Comparison of ENCODE assay signal across 7 cellular contexts in genomic region chr19:57500400-57500799, GRCh38. TPM values are rescaled to one million over a fixed set of nuclear protein-coding genes. Genes with fewer than 3 reads are reported as not detected.
DNase-seq lines count a peak whose midpoint lies in the region; ATAC-seq and TF ChIP-seq lines count a peak whose summit lies in the region.
"Not testable (repeated sequence)": the region's sequence is repeated elsewhere in the genome, so short reads cannot be mapped to it uniquely, and the experiment has no call there.
"Had no signal": no experiment of that assay in that cellular context is flagged by ENCODE, and none has a peak within 500 bp of the region (broad histone marks: within the 10 kb centered on the region; RNA-seq: fewer than 3 reads in every experiment).

No MANE protein-coding gene starts in this region.

- H3K36me3 ChIP-seq in Loucy (ENCODE audit: insufficient read depth, low read length): not testable (repeated sequence)
- peaks cover 2 to 21% (median 11%) of the 10 kb centered on the region in 4 donors for H3K36me3 ChIP-seq in liver (ENCODE audit: control insufficient read depth in 4 of 4, insufficient read depth in 3 of 4, low read depth in 1 of 4, low read length in 3 of 4)

- 0% methylated on average over 1 of the region's 4 CpGs for WGBS in liver

- H3F3A ChIP-seq in Loucy (ENCODE audit: low read depth): not testable (repeated sequence)

- not testable (repeated sequence) for H3K9me3 ChIP-seq in Loucy (ENCODE audit: insufficient read depth, low read depth, low read length)
- H3K9me3 ChIP-seq in liver (ENCODE audit: control insufficient read depth in 4 of 4, low read length in 3 of 4): peaks cover 3 to 34% (median 30%) of the 10 kb centered on the region in 4 donors

- not testable (repeated sequence) for H3K27ac ChIP-seq in liver (ENCODE audit: low read depth in 1 of 2, low read length in 2 of 2)

- H3K4me3 Mint-ChIP-seq in activated CD8-positive, alpha-beta T cell treated with anti-CD3 and anti-CD28 coated beads, Interleukin-2, amount 10 ng/mL, durations not matched to agents 7 days and 5 days: peak overlapping the region; percentile 90
- peak overlapping the region; percentile 89 for H3K4me3 Mint-ChIP-seq in endothelial cell (ENCODE audit: unreplicated experiment)
- H3K4me3 Mint-ChIP-seq in stimulated activated effector memory CD8-positive, alpha-beta T cell treated with anti-CD3 and anti-CD28 coated beads, Interleukin-12 subunit alpha, Interleukin-12 subunit beta, amount 100 ng/mL, for 72 hours: peak overlapping the region; percentile 53

- H3K4me1 ChIP-seq in Loucy (ENCODE audit: insufficient read depth, low read length, poor library complexity, severe bottlenecking): peaks cover 16% of the 10 kb centered on the region
- H3K4me1 ChIP-seq in liver (ENCODE audit: control insufficient read depth in 4 of 4, insufficient read depth in 4 of 4, low read length in 3 of 4): not testable (repeated sequence)

- CTCF ChIA-PET in activated CD8-positive, alpha-beta T cell treated with anti-CD3 and anti-CD28 coated beads, Interleukin-2, amount 10 ng/mL, durations not matched to agents 7 days and 5 days (lab: Charles Lee): not testable (repeated sequence)

- not testable (repeated sequence) for ATAC-seq in activated CD8-positive, alpha-beta T cell treated with anti-CD3 and anti-CD28 coated beads, Interleukin-2, amount 10 ng/mL, durations not matched to agents 7 days and 5 days; stimulated activated effector memory CD8-positive, alpha-beta T cell treated with anti-CD3 and anti-CD28 coated beads, Interleukin-12 subunit alpha, Interleukin-12 subunit beta, amount 100 ng/mL, for 72 hours

- TF ChIP-seq CTCF in Loucy (conservative IDR thresholded peaks at IDR 0.05; ENCODE audit: low read length); endothelial cell (IDR thresholded peaks at IDR 0.05; ENCODE audit: unreplicated experiment); liver (IDR thresholded peaks at IDR 0.05; ENCODE audit: low read depth, low read length, missing input control): not testable (repeated sequence)

- TF ChIP-seq RAD21 in liver (IDR thresholded peaks at IDR 0.05): not testable (repeated sequence)

- peak overlapping the region; percentile 85 for H3K27ac Mint-ChIP-seq in activated CD8-positive, alpha-beta T cell treated with anti-CD3 and anti-CD28 coated beads, Interleukin-2, amount 10 ng/mL, durations not matched to agents 7 days and 5 days
- H3K27ac Mint-ChIP-seq in endothelial cell (ENCODE audit: unreplicated experiment): peak overlapping the region; percentile 28
- not testable (repeated sequence) for H3K27ac Mint-ChIP-seq in stimulated activated effector memory CD8-positive, alpha-beta T cell treated with anti-CD3 and anti-CD28 coated beads, Interleukin-12 subunit alpha, Interleukin-12 subunit beta, amount 100 ng/mL, for 72 hours

- peak overlapping the region; percentile 80 for H3K9ac ChIP-seq in Loucy (ENCODE audit: low read depth, low read length, poor library complexity, severe bottlenecking)
- H3K9ac ChIP-seq in liver (ENCODE audit: low read depth in 1 of 2, low read length in 2 of 2): not testable (repeated sequence)

- peaks cover 23% of the 10 kb centered on the region for H3K4me1 Mint-ChIP-seq in activated CD8-positive, alpha-beta T cell treated with anti-CD3 and anti-CD28 coated beads, Interleukin-2, amount 10 ng/mL, durations not matched to agents 7 days and 5 days (ENCODE audit: low read depth)
- H3K4me1 Mint-ChIP-seq in endothelial cell (ENCODE audit: unreplicated experiment): peaks cover 15% of the 10 kb centered on the region
- peaks cover 25% of the 10 kb centered on the region for H3K4me1 Mint-ChIP-seq in stimulated activated effector memory CD8-positive, alpha-beta T cell treated with anti-CD3 and anti-CD28 coated beads, Interleukin-12 subunit alpha, Interleukin-12 subunit beta, amount 100 ng/mL, for 72 hours

- H3K27me3 ChIP-seq in Loucy (ENCODE audit: insufficient read depth, low read length, poor library complexity, severe bottlenecking); liver (ENCODE audit: control insufficient read depth in 4 of 4, insufficient read depth in 4 of 4, low read length in 3 of 4): not testable (repeated sequence)

- DNase-seq in DMS 273 (lab: John Stamatoyannopoulos, UW; ENCODE audit: unreplicated experiment): peak; percentile 65
- DNase-seq in activated CD8-positive, alpha-beta T cell treated with anti-CD3 and anti-CD28 coated beads, Interleukin-2, amount 10 ng/mL, durations not matched to agents 7 days and 5 days; endothelial cell (ENCODE audit: low spot score); stimulated activated effector memory CD8-positive, alpha-beta T cell treated with anti-CD3 and anti-CD28 coated beads, Interleukin-12 subunit alpha, Interleukin-12 subunit beta, amount 100 ng/mL, for 72 hours (ENCODE audit: low spot score in 2 of 2): not testable (repeated sequence)

- H3K36me3 Mint-ChIP-seq in activated CD8-positive, alpha-beta T cell treated with anti-CD3 and anti-CD28 coated beads, Interleukin-2, amount 10 ng/mL, durations not matched to agents 7 days and 5 days (ENCODE audit: low read depth): peaks cover 63% of the 10 kb centered on the region
- H3K36me3 Mint-ChIP-seq in endothelial cell (ENCODE audit: low read depth, unreplicated experiment): peaks cover 43% of the 10 kb centered on the region
- H3K36me3 Mint-ChIP-seq in stimulated activated effector memory CD8-positive, alpha-beta T cell treated with anti-CD3 and anti-CD28 coated beads, Interleukin-12 subunit alpha, Interleukin-12 subunit beta, amount 100 ng/mL, for 72 hours: peaks cover 44% of the 10 kb centered on the region

- not testable (repeated sequence) for H2AFZ ChIP-seq in Loucy (ENCODE audit: low read length)

- not testable (repeated sequence) for H4K20me1 ChIP-seq in Loucy (ENCODE audit: insufficient read depth, low read length, poor library complexity, severe bottlenecking)

- H3K27me3 Mint-ChIP-seq in activated CD8-positive, alpha-beta T cell treated with anti-CD3 and anti-CD28 coated beads, Interleukin-2, amount 10 ng/mL, durations not matched to agents 7 days and 5 days (ENCODE audit: low read depth); endothelial cell (ENCODE audit: unreplicated experiment): not testable (repeated sequence)

- H3K79me2 ChIP-seq in Loucy (ENCODE audit: insufficient read depth, low read length): peaks cover 35% of the 10 kb centered on the region

- H3K4me2 ChIP-seq in Loucy (ENCODE audit: low read depth, low read length, poor library complexity, severe bottlenecking): peak overlapping the region; percentile 80

- POLR2A ChIA-PET in activated CD8-positive, alpha-beta T cell treated with anti-CD3 and anti-CD28 coated beads, Interleukin-2, amount 10 ng/mL, durations not matched to agents 7 days and 5 days (lab: Charles Lee): interaction anchor here (0.6 to 1.0 kb wide), 4 partner anchors 13 to 416 kb away, joined by 3 to 7 read pairs (median 4); partner anchors contain the start of genes ZNF419 and ZNF772

- H3K9me3 Mint-ChIP-seq in activated CD8-positive, alpha-beta T cell treated with anti-CD3 and anti-CD28 coated beads, Interleukin-2, amount 10 ng/mL, durations not matched to agents 7 days and 5 days (ENCODE audit: insufficient read depth): peaks cover 39% of the 10 kb centered on the region
- not testable (repeated sequence) for H3K9me3 Mint-ChIP-seq in endothelial cell (ENCODE audit: unreplicated experiment)
- peaks cover 31% of the 10 kb centered on the region for H3K9me3 Mint-ChIP-seq in stimulated activated effector memory CD8-positive, alpha-beta T cell treated with anti-CD3 and anti-CD28 coated beads, Interleukin-12 subunit alpha, Interleukin-12 subunit beta, amount 100 ng/mL, for 72 hours

- not testable (repeated sequence) for H3K9me2 ChIP-seq in Loucy (replicated peaks; ENCODE audit: low read depth, low read length)

- peak overlapping the region; percentile 85 for H3K4me3 ChIP-seq in Loucy (ENCODE audit: low read length, poor library complexity, severe bottlenecking)
- peak overlapping the region in 2 of 3 donors; percentile 54 to 60 for H3K4me3 ChIP-seq in liver (ENCODE audit: low read depth in 1 of 3, low read length in 3 of 3)

RNA-seq across cellular contexts. Expression of gene ZNF773, which starts 0.7 kb away (rescaled TPM):
- total RNA-seq in activated CD8-positive, alpha-beta T cell treated with anti-CD3 and anti-CD28 coated beads, Interleukin-2, amount 10 ng/mL, durations not matched to agents 7 days and 5 days: 1 to 10 TPM; 8.3 to 8.4 TPM
- total RNA-seq in endothelial cell (ENCODE audit: unreplicated experiment): 9.7 TPM
- 1 to 10 TPM; 7.3 to 7.4 TPM for total RNA-seq in liver
- 1 to 10 TPM; 1.4 to 1.7 TPM for polyA plus RNA-seq in liver

RNA-seq across cellular contexts. Expression of gene ZNF419, which starts 12.8 kb away (rescaled TPM):
- total RNA-seq in activated CD8-positive, alpha-beta T cell treated with anti-CD3 and anti-CD28 coated beads, Interleukin-2, amount 10 ng/mL, durations not matched to agents 7 days and 5 days: 10 to 100 TPM; 10.0 to 10.9 TPM
- total RNA-seq in endothelial cell (ENCODE audit: unreplicated experiment) (16.1 TPM), liver (10 to 100 TPM in 1 of 2 donors, 1 to 10 TPM in 1; 4.2 to 12.4 TPM)
- 1 to 10 TPM; 1.9 to 3.2 TPM for polyA plus RNA-seq in liver

RNA-seq across cellular contexts. Expression of gene ZNF772, which starts 23.0 kb away (rescaled TPM):
- 1 to 10 TPM; 7.6 to 9.1 TPM for total RNA-seq in activated CD8-positive, alpha-beta T cell treated with anti-CD3 and anti-CD28 coated beads, Interleukin-2, amount 10 ng/mL, durations not matched to agents 7 days and 5 days
- total RNA-seq in endothelial cell (ENCODE audit: unreplicated experiment) (19.1 TPM), liver (10 to 100 TPM in 1 of 2 donors, 1 to 10 TPM in 1; 5.4 to 11.1 TPM)
- 1 to 10 TPM in 1 of 2 donors, under 1 TPM in 1; 0.81 to 1.6 TPM for polyA plus RNA-seq in liver

RNA-seq across cellular contexts. Expression of gene ZNF549, which starts 26.8 kb away (rescaled TPM):
- 1 to 10 TPM; 7.5 to 7.8 TPM for total RNA-seq in activated CD8-positive, alpha-beta T cell treated with anti-CD3 and anti-CD28 coated beads, Interleukin-2, amount 10 ng/mL, durations not matched to agents 7 days and 5 days
- total RNA-seq in endothelial cell (ENCODE audit: unreplicated experiment) (10.6 TPM), liver (1 to 10 TPM; 2.3 to 4.5 TPM)
- polyA plus RNA-seq in liver: under 1 TPM; 0.66 to 0.67 TPM

RNA-seq across cellular contexts. Expression of gene VN1R1, which starts 43.5 kb away (rescaled TPM):
- total RNA-seq in activated CD8-positive, alpha-beta T cell treated with anti-CD3 and anti-CD28 coated beads, Interleukin-2, amount 10 ng/mL, durations not matched to agents 7 days and 5 days: under 1 TPM; 0.16 TPM
- total RNA-seq in endothelial cell (ENCODE audit: unreplicated experiment) (1.8 TPM), liver (under 1 TPM; 0.42 to 0.98 TPM)
- polyA plus RNA-seq in liver: under 1 TPM; 0.14 to 0.19 TPM
- total RNA-seq: G401 had no signal
